In genomic region chr2:128187032-128187654, GRCh38 we compare ENCODE assay signal across 1 cellular context.
TF ChIP-seq lines count a peak whose summit lies in the region.

No MANE protein-coding gene starts in this region.

TF ChIP-seq in endothelial cell of umbilical vein, 7 proteins besides CTCF, POLR2A, EP300 and RAD21 (continued from another document):
- peak; percentile 16 for TF ChIP-seq GATA2 (IDR thresholded peaks at IDR 0.05; ENCODE audit: insufficient read depth, insufficient read length, low read depth, low read length)
